ENCODE assay signal across 13 cellular contexts in the genomic region with DNA sequence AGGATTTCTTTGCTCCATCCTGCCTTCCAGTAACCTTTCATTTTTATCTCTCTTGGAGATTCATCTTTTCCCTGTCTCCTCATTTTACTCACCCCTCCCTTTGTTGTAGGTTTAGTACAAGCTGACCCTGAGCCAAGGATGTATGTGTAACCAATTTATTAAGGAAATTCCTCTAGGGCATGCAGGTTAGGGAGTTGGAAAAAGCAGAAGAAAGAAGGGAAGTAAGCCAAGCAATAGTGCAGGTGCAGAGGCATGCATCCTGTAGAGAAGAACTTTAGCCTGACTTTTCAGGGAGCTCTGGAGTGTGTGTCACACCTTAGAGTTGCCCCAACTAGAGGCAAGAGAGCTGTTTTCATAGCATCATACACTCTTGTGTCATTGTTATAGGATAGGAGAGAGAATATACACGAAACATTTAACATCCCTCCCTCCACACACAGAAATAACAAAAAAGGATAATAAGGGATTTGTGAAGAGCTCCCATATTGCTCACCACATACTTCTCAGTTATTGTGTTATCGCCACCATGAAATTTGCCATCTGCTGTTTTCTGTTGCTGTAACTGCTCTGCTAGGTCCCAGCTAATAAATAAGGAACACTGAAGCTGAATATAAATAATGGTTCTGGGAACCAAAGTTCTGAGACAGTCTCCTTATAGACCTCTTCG. TPM values are rescaled to one million over a fixed set of nuclear protein-coding genes. Genes with fewer than 3 reads are reported as not detected.
DNase-seq lines count a peak whose midpoint lies in the region; ATAC-seq and TF ChIP-seq lines count a peak whose summit lies in the region.
"Had no signal": no experiment of that assay in that cellular context is flagged by ENCODE, and none has a peak within 500 bp of the region (broad histone marks: within the 10 kb centered on the region; RNA-seq: fewer than 3 reads in every experiment).

No MANE protein-coding gene starts in this region.

- H3K36me3 ChIP-seq in brain microvascular endothelial cell (replicated peaks) (no peaks in the 10 kb centered on the region), BE2C (no peaks in the 10 kb centered on the region)

- H3K4me3 Mint-ChIP-seq in HFFc6 (peak overlapping the region; percentile 71), type B pancreatic cell (no peak overlapping the region)
- H3K4me3 Mint-ChIP-seq: central memory CD8-positive, alpha-beta T cell; stimulated activated naive CD8-positive, alpha-beta T cell treated with anti-CD3 and anti-CD28 coated beads, Interleukin-15, Interleukin-2, amounts not matched to agents 100 ng/mL and 50 ng/mL, for 24 hours had no signal

- H3K4me3 ChIP-seq in brain microvascular endothelial cell (ENCODE audit: low read depth, low read length) (no peak overlapping the region), BE2C (ENCODE audit: low read depth, low read length) (no peak overlapping the region)

- DNase-seq in HFFc6 (no peak), brain microvascular endothelial cell (no peak), left colon (no peak), type B pancreatic cell (ENCODE audit: extremely low spot score, unreplicated experiment) (no peak), BE2C (no peak), NOMO-1 treated with dmso at 0.1 percent for 144 hours (lab: John Stamatoyannopoulos, UW; ENCODE audit: unreplicated experiment) (no peak)
- DNase-seq: activated effector memory CD4-positive, alpha-beta T cell treated with Interleukin-2 at 50 U/mL for 16 hours; left cardiac atrium; NK-92 treated with Interleukin-12 subunit alpha and Interleukin-12 subunit beta, amount 100 ng/mL, for 24 hours; nucleus accumbens had no signal

- H3K4me1 Mint-ChIP-seq in HFFc6 (ENCODE audit: low read depth), result peaks cover 47% of the 10 kb centered on the region
- H3K4me1 Mint-ChIP-seq in type B pancreatic cell (ENCODE audit: unreplicated experiment), result peaks cover 24% of the 10 kb centered on the region
- H3K4me1 Mint-ChIP-seq: central memory CD8-positive, alpha-beta T cell had no signal

- TF ChIP-seq CTCF in HFFc6 (IDR thresholded peaks at IDR 0.05), result no peak
- no peak for TF ChIP-seq CTCF in brain microvascular endothelial cell (IDR thresholded peaks at IDR 0.05; ENCODE audit: low read depth, low read length, missing control alignments)
- no peak for TF ChIP-seq CTCF in type B pancreatic cell (conservative IDR thresholded peaks at IDR 0.05)
- no peak for TF ChIP-seq CTCF in BE2C (IDR thresholded peaks at IDR 0.05; ENCODE audit: low read depth, low read length)

- peak overlapping the region; percentile 86 for H3K27ac Mint-ChIP-seq in HFFc6
- peak overlapping the region; percentile 50 for H3K27ac Mint-ChIP-seq in type B pancreatic cell
- H3K27ac Mint-ChIP-seq: stimulated activated naive CD8-positive, alpha-beta T cell treated with anti-CD3 and anti-CD28 coated beads, Interleukin-15, Interleukin-2, amounts not matched to agents 100 ng/mL and 50 ng/mL, for 24 hours had no signal

- H3K27ac ChIP-seq in brain microvascular endothelial cell, result peak overlapping the region; percentile 84

- H3K9me3 Mint-ChIP-seq in HFFc6, result no peaks in the 10 kb centered on the region
- H3K9me3 Mint-ChIP-seq in type B pancreatic cell, result peaks cover 7% of the 10 kb centered on the region
- H3K9me3 Mint-ChIP-seq: stimulated activated naive CD8-positive, alpha-beta T cell treated with anti-CD3 and anti-CD28 coated beads, Interleukin-15, Interleukin-2, amounts not matched to agents 100 ng/mL and 50 ng/mL, for 24 hours had no signal

- H3K4me1 ChIP-seq in BE2C, result peaks cover 11% of the 10 kb centered on the region

- H3K27me3 ChIP-seq in brain microvascular endothelial cell (replicated peaks) (no peaks in the 10 kb centered on the region), BE2C (no peaks in the 10 kb centered on the region)

- H3K9me3 ChIP-seq in BE2C, result no peaks in the 10 kb centered on the region

- in situ Hi-C loops in brain microvascular endothelial cell (cut with HindIII; ENCODE audit: low pct_ligation_motif_present, low sequenced_read_pairs), result no loop called here

- H3K27me3 Mint-ChIP-seq in HFFc6 (ENCODE audit: insufficient read depth), result peaks cover 2% of the 10 kb centered on the region; the same call in 1 of the 2 replicates
- H3K27me3 Mint-ChIP-seq in type B pancreatic cell, result no peaks in the 10 kb centered on the region
- H3K27me3 Mint-ChIP-seq: central memory CD8-positive, alpha-beta T cell; stimulated activated naive CD8-positive, alpha-beta T cell treated with anti-CD3 and anti-CD28 coated beads, Interleukin-15, Interleukin-2, amounts not matched to agents 100 ng/mL and 50 ng/mL, for 24 hours had no signal

- ATAC-seq in left colon (peak; percentile 64), GM18861 (IDR thresholded peaks at IDR 0.05; ENCODE audit: unreplicated experiment) (no peak)

- H3K36me3 Mint-ChIP-seq in HFFc6 (ENCODE audit: low read depth) (peaks cover 9% of the 10 kb centered on the region; the same call in 1 of the 2 replicates), type B pancreatic cell (no peaks in the 10 kb centered on the region)

- intact Hi-C loops in left colon (cut with DNase I, micrococcal nuclease), result no loop called here

RNA-seq across cellular contexts. Expression of a gene that starts 21.8 kb away (rescaled TPM):
- 10 to 100 TPM; 52.4 to 74.6 (median 61.4) TPM for total RNA-seq in HFFc6 (2021; fragmentation: NEBNext Ultra II Directional; extraction: Animal tissue kit (Norgen Biotek cat#: 25700))
- total RNA-seq in left colon, result 10 to 100 TPM; 64.6 to 66.7 TPM
- total RNA-seq in type B pancreatic cell (ENCODE audit: low replicate concordance), result 67.8 and 94.9 TPM in 2 replicates
- 5.1 TPM for polyA plus RNA-seq in BE2C (2012; ENCODE audit: insufficient read depth, insufficient read length, low read depth)
